ENCODE assay signal across 8 cellular contexts in the genomic region with DNA sequence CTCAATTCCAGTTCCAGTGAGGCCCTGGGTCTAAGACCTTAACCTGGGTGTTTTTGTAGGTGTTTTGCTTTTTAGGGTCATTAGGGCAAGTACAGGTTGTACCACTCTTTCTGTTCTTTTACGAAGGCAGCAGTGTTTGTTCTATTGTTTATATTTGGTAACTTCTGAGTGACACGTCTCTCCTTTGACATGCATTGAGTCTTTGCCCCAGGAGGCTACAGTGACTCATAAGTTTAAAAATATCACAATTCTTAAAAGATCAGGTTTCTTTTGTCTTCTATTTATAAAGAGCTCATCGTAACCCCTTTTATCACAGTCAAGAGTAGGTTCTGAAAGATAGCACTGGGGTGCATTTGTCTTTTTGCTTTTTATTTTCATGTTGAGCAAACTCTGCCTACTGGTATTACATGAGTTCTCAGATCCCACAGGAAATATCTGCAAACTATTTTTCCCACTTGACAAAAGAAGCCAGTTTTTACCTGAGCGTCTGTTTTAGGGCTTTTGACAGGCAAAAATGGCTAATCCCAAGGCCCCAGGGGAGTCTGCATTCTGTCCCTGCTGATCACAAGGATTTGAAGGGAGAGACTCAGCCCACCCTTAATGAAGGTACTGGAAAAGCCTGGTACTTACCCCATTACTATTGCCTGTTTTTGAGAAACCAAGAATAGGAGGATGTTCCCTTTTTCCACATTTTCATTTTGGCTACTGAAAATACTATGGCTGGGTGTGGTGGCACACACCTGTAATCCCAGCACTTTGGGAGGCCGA. TPM values are rescaled to one million over a fixed set of nuclear protein-coding genes. Genes with fewer than 3 reads are reported as not detected.
DNase-seq lines count a peak whose midpoint lies in the region; ATAC-seq and TF ChIP-seq lines count a peak whose summit lies in the region.

No MANE protein-coding gene starts in this region.

- DNase-seq in GM10266 (ENCODE audit: extremely low spot score) = peak; percentile 76
- DNase-seq in Kasumi-1 (lab: John Stamatoyannopoulos, UW) = peak; percentile 44 to 54
- DNase-seq in fibroblast of pulmonary artery (ENCODE audit: low read depth) = peak; percentile 46
- DNase-seq in uterus = no peak
- DNase-seq in activated CD8-positive, alpha-beta memory T cell treated with anti-CD3 and anti-CD28 coated beads, Interleukin-2, amount 10 ng/mL, durations not matched to agents 7 days and 5 days = no peak
- no peak for DNase-seq in esophagus squamous epithelium (lab: John Stamatoyannopoulos, UW)
- no peak for DNase-seq in activated naive CD4-positive, alpha-beta T cell treated with anti-CD3 and anti-CD28 coated beads for 36 hours

- H3K27ac Mint-ChIP-seq in activated CD8-positive, alpha-beta memory T cell treated with anti-CD3 and anti-CD28 coated beads, Interleukin-2, amount 10 ng/mL, durations not matched to agents 7 days and 5 days = no peak overlapping the region
- H3K27ac Mint-ChIP-seq in activated naive CD4-positive, alpha-beta T cell treated with anti-CD3 and anti-CD28 coated beads for 36 hours = no peak overlapping the region

- CTCF ChIA-PET in activated CD8-positive, alpha-beta memory T cell treated with anti-CD3 and anti-CD28 coated beads, Interleukin-2, amount 10 ng/mL, durations not matched to agents 7 days and 5 days (lab: Charles Lee) = no interaction called here
- CTCF ChIA-PET in activated naive CD4-positive, alpha-beta T cell treated with anti-CD3 and anti-CD28 coated beads for 36 hours (lab: Charles Lee) = interaction anchor here (0.7 kb wide), 1 partner anchor 45 kb away, joined by 3 read pairs; no protein-coding TSS in a partner anchor

- H3K27ac ChIP-seq in uterus (no peak overlapping the region), esophagus squamous epithelium (peak overlapping the region in 2 of 4 donors; percentile 45 to 55)

- intact Hi-C loops in uterus (cut with DNase I; ENCODE audit: low total_unique reads) = no loop called here
- intact Hi-C loops in esophagus squamous epithelium (cut with DNase I) = loop anchor here (10.0 kb wide), 1 partner anchor 47 kb away; a partner anchor contains a TSS
- intact Hi-C loops in activated naive CD4-positive, alpha-beta T cell treated with anti-CD3 and anti-CD28 coated beads for 36 hours (cut with micrococcal nuclease) = no loop called here

- H3K4me1 ChIP-seq in uterus = no peaks in the 10 kb centered on the region
- H3K4me1 ChIP-seq in esophagus squamous epithelium = peaks cover 0 to 23% (median 10%) of the 10 kb centered on the region in 3 donors

- peaks cover 2% of the 10 kb centered on the region for H3K4me1 Mint-ChIP-seq in activated CD8-positive, alpha-beta memory T cell treated with anti-CD3 and anti-CD28 coated beads, Interleukin-2, amount 10 ng/mL, durations not matched to agents 7 days and 5 days
- peaks cover 8% of the 10 kb centered on the region for H3K4me1 Mint-ChIP-seq in activated naive CD4-positive, alpha-beta T cell treated with anti-CD3 and anti-CD28 coated beads for 36 hours (ENCODE audit: low read depth)

- TF ChIP-seq POLR2A in uterus (IDR thresholded peaks at IDR 0.05) = no peak
- TF ChIP-seq POLR2A in esophagus squamous epithelium (IDR thresholded peaks at IDR 0.05) = no peak

- no peaks in the 10 kb centered on the region for H3K27me3 Mint-ChIP-seq in activated CD8-positive, alpha-beta memory T cell treated with anti-CD3 and anti-CD28 coated beads, Interleukin-2, amount 10 ng/mL, durations not matched to agents 7 days and 5 days
- no peaks in the 10 kb centered on the region for H3K27me3 Mint-ChIP-seq in activated naive CD4-positive, alpha-beta T cell treated with anti-CD3 and anti-CD28 coated beads for 36 hours (ENCODE audit: low read depth)

- peak; percentile 72 for ATAC-seq in GM21737 (IDR thresholded peaks at IDR 0.05; ENCODE audit: unreplicated experiment)
- no peak for ATAC-seq in activated CD8-positive, alpha-beta memory T cell treated with anti-CD3 and anti-CD28 coated beads, Interleukin-2, amount 10 ng/mL, durations not matched to agents 7 days and 5 days

- peaks cover 8% of the 10 kb centered on the region for H3K36me3 Mint-ChIP-seq in activated CD8-positive, alpha-beta memory T cell treated with anti-CD3 and anti-CD28 coated beads, Interleukin-2, amount 10 ng/mL, durations not matched to agents 7 days and 5 days
- H3K36me3 Mint-ChIP-seq in activated naive CD4-positive, alpha-beta T cell treated with anti-CD3 and anti-CD28 coated beads for 36 hours (ENCODE audit: low read depth) = peaks cover 6% of the 10 kb centered on the region

- H3K9me3 ChIP-seq in uterus = no peaks in the 10 kb centered on the region
- no peaks in the 10 kb centered on the region for H3K9me3 ChIP-seq in esophagus squamous epithelium

- H3K9me3 Mint-ChIP-seq in activated CD8-positive, alpha-beta memory T cell treated with anti-CD3 and anti-CD28 coated beads, Interleukin-2, amount 10 ng/mL, durations not matched to agents 7 days and 5 days (ENCODE audit: low read depth) = no peaks in the 10 kb centered on the region
- H3K9me3 Mint-ChIP-seq in activated naive CD4-positive, alpha-beta T cell treated with anti-CD3 and anti-CD28 coated beads for 36 hours = no peaks in the 10 kb centered on the region

- H3K27me3 ChIP-seq in uterus (no peaks in the 10 kb centered on the region), esophagus squamous epithelium (no peaks in the 10 kb centered on the region)

- no peak overlapping the region for H3K4me3 ChIP-seq in fibroblast of pulmonary artery (replicated peaks; ENCODE audit: low read depth, low read length)
- H3K4me3 ChIP-seq in uterus = no peak overlapping the region
- H3K4me3 ChIP-seq in esophagus squamous epithelium = no peak overlapping the region

- TF ChIP-seq CTCF in GM10266 (IDR thresholded peaks at IDR 0.05; ENCODE audit: control insufficient read depth, insufficient read depth, low read depth, missing control alignments) = no peak
- no peak for TF ChIP-seq CTCF in fibroblast of pulmonary artery (IDR thresholded peaks at IDR 0.05; ENCODE audit: low read length, missing control alignments)
- no peak for TF ChIP-seq CTCF in uterus (IDR thresholded peaks at IDR 0.05)
- no peak for TF ChIP-seq CTCF in esophagus squamous epithelium (IDR thresholded peaks at IDR 0.05)

- H3K36me3 ChIP-seq in uterus (no peaks in the 10 kb centered on the region), esophagus squamous epithelium (peaks cover 0 to 34% (median 0%) of the 10 kb centered on the region in 3 donors)

- 28 to 41% methylated on average over 4 to 5 of the region's 5 CpGs for WGBS in esophagus squamous epithelium, 2 donors

- no peak overlapping the region for H3K4me3 Mint-ChIP-seq in activated CD8-positive, alpha-beta memory T cell treated with anti-CD3 and anti-CD28 coated beads, Interleukin-2, amount 10 ng/mL, durations not matched to agents 7 days and 5 days
- H3K4me3 Mint-ChIP-seq in activated naive CD4-positive, alpha-beta T cell treated with anti-CD3 and anti-CD28 coated beads for 36 hours = no peak overlapping the region

RNA-seq across cellular contexts. Expression of a gene that starts 7.9 kb away (rescaled TPM):
- total RNA-seq in uterus (1 to 10 TPM in 2 of 4 donors, under 1 TPM in 1, not detected in 1; 0.51 to 1.8 (median 1.1) TPM), esophagus squamous epithelium (1 to 10 TPM in 2 of 4 donors, under 1 TPM in 1, not detected in 1; 0.88 to 1.9 (median 1.3) TPM)
- 1 to 10 TPM; 1.2 TPM for total RNA-seq in activated CD8-positive, alpha-beta memory T cell treated with anti-CD3 and anti-CD28 coated beads, Interleukin-2, amount 10 ng/mL, durations not matched to agents 7 days and 5 days
- under 1 TPM; 0.72 to 0.83 TPM for total RNA-seq in activated naive CD4-positive, alpha-beta T cell treated with anti-CD3 and anti-CD28 coated beads for 36 hours

RNA-seq across cellular contexts. Expression of a gene that starts 21.5 kb away (rescaled TPM):
- total RNA-seq in uterus (100 to 1,000 TPM in 1 of 4 donors, 10 to 100 TPM in 3; 17.7 to 154 (median 31.2) TPM), esophagus squamous epithelium (10 to 100 TPM in 3 of 4 donors, 1 to 10 TPM in 1; 5.0 to 13.8 (median 12.3) TPM)
- total RNA-seq in activated CD8-positive, alpha-beta memory T cell treated with anti-CD3 and anti-CD28 coated beads, Interleukin-2, amount 10 ng/mL, durations not matched to agents 7 days and 5 days = 10 to 100 TPM; 29.8 to 30.5 TPM
- total RNA-seq in activated naive CD4-positive, alpha-beta T cell treated with anti-CD3 and anti-CD28 coated beads for 36 hours = 10 to 100 TPM; 15.3 to 15.9 TPM

RNA-seq across cellular contexts. Expression of a gene that starts 49.6 kb away (rescaled TPM):
- total RNA-seq in uterus = 10 to 100 TPM; 18.4 to 37.8 (median 36.0) TPM
- 10 to 100 TPM; 26.7 to 30.5 TPM for total RNA-seq in activated CD8-positive, alpha-beta memory T cell treated with anti-CD3 and anti-CD28 coated beads, Interleukin-2, amount 10 ng/mL, durations not matched to agents 7 days and 5 days
- total RNA-seq in esophagus squamous epithelium = 10 to 100 TPM; 17.4 to 25.3 (median 24.0) TPM
- total RNA-seq in activated naive CD4-positive, alpha-beta T cell treated with anti-CD3 and anti-CD28 coated beads for 36 hours = 10 to 100 TPM; 26.5 to 28.1 TPM

RNA-seq across cellular contexts. Expression of a gene that starts 49.8 kb away (rescaled TPM):
- total RNA-seq in uterus (10 to 100 TPM; 11.0 to 37.4 (median 19.0) TPM), esophagus squamous epithelium (10 to 100 TPM in 2 of 4 donors, 1 to 10 TPM in 2; 8.7 to 15.8 (median 10.8) TPM)
- 10 to 100 TPM; 13.4 to 14.7 TPM for total RNA-seq in activated CD8-positive, alpha-beta memory T cell treated with anti-CD3 and anti-CD28 coated beads, Interleukin-2, amount 10 ng/mL, durations not matched to agents 7 days and 5 days
- total RNA-seq in activated naive CD4-positive, alpha-beta T cell treated with anti-CD3 and anti-CD28 coated beads for 36 hours = 10 to 100 TPM; 13.3 to 13.7 TPM

Comparison
In these comparisons a context has a peak if more than half of its experiments do, and no peak if none do; other contexts are left out.
1. DNase-seq: peak in GM10266 (single experiment), Kasumi-1 (2 of 2) and fibroblast of pulmonary artery (single experiment); none in uterus (0 of 2), activated CD8-positive, alpha-beta memory T cell treated with anti-CD3 and anti-CD28 coated beads, Interleukin-2, amount 10 ng/mL, durations not matched to agents 7 days and 5 days (single experiment), esophagus squamous epithelium (single experiment) and activated naive CD4-positive, alpha-beta T cell treated with anti-CD3 and anti-CD28 coated beads for 36 hours (single experiment).